Comparison of ENCODE assay signal across 18 cellular contexts in the genomic region with DNA sequence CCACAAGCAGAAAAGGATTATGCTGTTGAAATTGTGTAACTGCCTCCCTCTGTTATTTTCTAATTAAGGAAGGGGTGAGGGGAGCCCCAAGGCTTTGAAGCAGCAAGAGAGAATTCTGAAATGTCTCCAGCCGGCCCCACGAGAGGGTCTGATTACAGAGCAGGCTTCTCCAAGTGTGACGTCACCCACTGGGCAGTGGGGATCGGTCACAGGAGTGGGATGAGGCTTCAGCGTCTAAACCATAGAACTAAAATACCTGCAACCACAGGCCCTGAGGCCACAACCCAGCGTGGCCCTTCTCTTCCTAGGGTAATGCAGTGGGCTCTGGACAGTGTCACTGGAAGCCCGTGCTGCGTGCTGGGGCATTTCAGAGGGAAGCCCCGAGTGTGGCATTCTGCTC. TPM values are rescaled to one million over a fixed set of nuclear protein-coding genes. Genes with fewer than 3 reads are reported as not detected.
A peak's percentile ranks its signal among the peaks of the same experiment; 100 is the strongest.
DNase-seq lines count a peak whose midpoint lies in the region; ATAC-seq, FAIRE-seq and TF ChIP-seq lines count a peak whose summit lies in the region.
"Had no signal": no experiment of that assay in that cellular context is flagged by ENCODE, and none has a peak within 500 bp of the region (broad histone marks: within the 10 kb centered on the region; RNA-seq: fewer than 3 reads in every experiment).

No MANE protein-coding gene starts in this region.

- no peak overlapping the region for H3K27ac Mint-ChIP-seq in activated T-helper 2 cell treated with anti-CD3 and anti-CD28 coated beads, Interferon-gamma antibody, Interleukin-2, Interleukin-4, amounts not matched to agents 10 μg/mL and 5 μg/mL and 100 μg/mL, durations not matched to agents 14 hours and 24 hours and 36 hours
- H3K27ac Mint-ChIP-seq in stimulated activated naive CD8-positive, alpha-beta T cell treated with anti-CD3 and anti-CD28 coated beads, Interleukin-15, amount 100 ng/mL, for 72 hours: no peak overlapping the region
- H3K27ac Mint-ChIP-seq: T-cell had no signal

- no peaks in the 10 kb centered on the region for H3K36me3 ChIP-seq in RWPE2 (ENCODE audit: low read depth)
- no peaks in the 10 kb centered on the region for H3K36me3 ChIP-seq in small intestine (ENCODE audit: control insufficient read depth in 2 of 2, insufficient read depth in 2 of 2, low read length in 2 of 2)
- H3K36me3 ChIP-seq: upper lobe of right lung had no signal

- TF ChIP-seq CTCF in RWPE2 (IDR thresholded peaks at IDR 0.05; ENCODE audit: poor library complexity, severe bottlenecking): no peak
- no peak for TF ChIP-seq CTCF in fibroblast of villous mesenchyme (IDR thresholded peaks at IDR 0.05; ENCODE audit: insufficient read depth, low read depth, low read length)

- 60 to 77% (median 60%) methylated on average over 9 of the region's 9 CpGs for WGBS in small intestine, 3 donors

- H3K27ac ChIP-seq in RWPE2 (ENCODE audit: poor library complexity, severe bottlenecking) (no peak overlapping the region), small intestine (ENCODE audit: low read depth in 1 of 2, low read length in 1 of 2) (no peak overlapping the region)
- H3K27ac ChIP-seq: parathyroid adenoma, upper lobe of right lung had no signal

- peaks cover 18% of the 10 kb centered on the region for H3K27me3 Mint-ChIP-seq in activated T-helper 2 cell treated with anti-CD3 and anti-CD28 coated beads, Interferon-gamma antibody, Interleukin-2, Interleukin-4, amounts not matched to agents 10 μg/mL and 5 μg/mL and 100 μg/mL, durations not matched to agents 14 hours and 24 hours and 36 hours (ENCODE audit: low read depth)
- peaks cover 36% of the 10 kb centered on the region for H3K27me3 Mint-ChIP-seq in stimulated activated naive CD8-positive, alpha-beta T cell treated with anti-CD3 and anti-CD28 coated beads, Interleukin-15, amount 100 ng/mL, for 72 hours

- FAIRE-seq in small intestine (lab: Jason Lieb, UNC): no peak

- H3K36me3 Mint-ChIP-seq in activated T-helper 2 cell treated with anti-CD3 and anti-CD28 coated beads, Interferon-gamma antibody, Interleukin-2, Interleukin-4, amounts not matched to agents 10 μg/mL and 5 μg/mL and 100 μg/mL, durations not matched to agents 14 hours and 24 hours and 36 hours (ENCODE audit: low read depth): no peaks in the 10 kb centered on the region
- H3K36me3 Mint-ChIP-seq: T-cell had no signal

- no peak for ATAC-seq in RWPE2 (ENCODE audit: low read depth)
- ATAC-seq in sciatic nerve: peak; percentile 92
- ATAC-seq in stimulated activated naive CD8-positive, alpha-beta T cell treated with anti-CD3 and anti-CD28 coated beads, Interleukin-15, amount 100 ng/mL, for 72 hours: no peak
- ATAC-seq: T-cell, upper lobe of right lung had no signal

- intact Hi-C loops in sciatic nerve (cut with DNase I): no loop called here
- intact Hi-C loops in activated T-helper 2 cell treated with anti-CD3 and anti-CD28 coated beads, Interferon-gamma antibody, Interleukin-2, Interleukin-4, amounts not matched to agents 10 μg/mL and 5 μg/mL and 100 μg/mL, durations not matched to agents 14 hours and 24 hours and 36 hours (cut with micrococcal nuclease): no loop called here

- H3K4me1 ChIP-seq in RWPE2 (ENCODE audit: insufficient read depth, poor library complexity, severe bottlenecking): peaks cover 8% of the 10 kb centered on the region
- H3K4me1 ChIP-seq in small intestine (ENCODE audit: control insufficient read depth in 2 of 2, insufficient read depth in 1 of 2, low read depth in 1 of 2, low read length in 1 of 2): no peaks in the 10 kb centered on the region
- H3K4me1 ChIP-seq: parathyroid adenoma, upper lobe of right lung had no signal

- no peaks in the 10 kb centered on the region for H3K9me3 ChIP-seq in RWPE2 (ENCODE audit: severe bottlenecking)
- H3K9me3 ChIP-seq in small intestine (ENCODE audit: control insufficient read depth, low read depth): no peaks in the 10 kb centered on the region
- H3K9me3 ChIP-seq: upper lobe of right lung had no signal

- H3K4me1 Mint-ChIP-seq in activated T-helper 2 cell treated with anti-CD3 and anti-CD28 coated beads, Interferon-gamma antibody, Interleukin-2, Interleukin-4, amounts not matched to agents 10 μg/mL and 5 μg/mL and 100 μg/mL, durations not matched to agents 14 hours and 24 hours and 36 hours (ENCODE audit: low read depth): no peaks in the 10 kb centered on the region
- no peaks in the 10 kb centered on the region for H3K4me1 Mint-ChIP-seq in stimulated activated naive CD8-positive, alpha-beta T cell treated with anti-CD3 and anti-CD28 coated beads, Interleukin-15, amount 100 ng/mL, for 72 hours
- H3K4me1 Mint-ChIP-seq: T-cell had no signal

- H3K9me3 Mint-ChIP-seq in activated T-helper 2 cell treated with anti-CD3 and anti-CD28 coated beads, Interferon-gamma antibody, Interleukin-2, Interleukin-4, amounts not matched to agents 10 μg/mL and 5 μg/mL and 100 μg/mL, durations not matched to agents 14 hours and 24 hours and 36 hours: no peaks in the 10 kb centered on the region
- H3K9me3 Mint-ChIP-seq in stimulated activated naive CD8-positive, alpha-beta T cell treated with anti-CD3 and anti-CD28 coated beads, Interleukin-15, amount 100 ng/mL, for 72 hours: no peaks in the 10 kb centered on the region
- H3K9me3 Mint-ChIP-seq: T-cell had no signal

- H3K4me3 ChIP-seq in RWPE2 (ENCODE audit: severe bottlenecking): no peak overlapping the region
- H3K4me3 ChIP-seq in fibroblast of villous mesenchyme (ENCODE audit: low read depth, low read length): no peak overlapping the region
- H3K4me3 ChIP-seq in small intestine (ENCODE audit: low read depth in 1 of 2, low read length in 2 of 2): no peak overlapping the region
- H3K4me3 ChIP-seq: upper lobe of right lung had no signal

- H3K4me3 Mint-ChIP-seq in activated T-helper 2 cell treated with anti-CD3 and anti-CD28 coated beads, Interferon-gamma antibody, Interleukin-2, Interleukin-4, amounts not matched to agents 10 μg/mL and 5 μg/mL and 100 μg/mL, durations not matched to agents 14 hours and 24 hours and 36 hours (ENCODE audit: low read depth): no peak overlapping the region
- no peak overlapping the region for H3K4me3 Mint-ChIP-seq in stimulated activated naive CD8-positive, alpha-beta T cell treated with anti-CD3 and anti-CD28 coated beads, Interleukin-15, amount 100 ng/mL, for 72 hours
- H3K4me3 Mint-ChIP-seq: T-cell had no signal

- no peaks in the 10 kb centered on the region for H3K27me3 ChIP-seq in RWPE2 (ENCODE audit: insufficient read depth, poor library complexity, severe bottlenecking)
- H3K27me3 ChIP-seq in small intestine (ENCODE audit: control insufficient read depth in 2 of 2, insufficient read depth in 2 of 2, low read length in 2 of 2): peaks cover 0 to 5% of the 10 kb centered on the region in 2 donors
- H3K27me3 ChIP-seq: upper lobe of right lung had no signal

- peak; percentile 28 for DNase-seq in ELF-1 (ENCODE audit: low read depth, low spot score)
- DNase-seq in RWPE2 (ENCODE audit: low spot score): peak; percentile 58
- DNase-seq in fibroblast of villous mesenchyme (ENCODE audit: low read depth): peak; percentile 55
- peak; percentile 77 for DNase-seq in sciatic nerve (ENCODE audit: low spot score)
- no peak for DNase-seq in activated T-helper 2 cell treated with anti-CD3 and anti-CD28 coated beads, Interferon-gamma antibody, Interleukin-2, Interleukin-4, amounts not matched to agents 10 μg/mL and 5 μg/mL and 100 μg/mL, durations not matched to agents 14 hours and 24 hours and 36 hours (ENCODE audit: low spot score)
- DNase-seq in stimulated activated naive CD8-positive, alpha-beta T cell treated with anti-CD3 and anti-CD28 coated beads, Interleukin-15, amount 100 ng/mL, for 72 hours: no peak
- no peak for DNase-seq in activated naive CD4-positive, alpha-beta T cell treated with Interleukin-2 at 50 U/mL for 16 hours
- no peak for DNase-seq in small intestine
- DNase-seq: activated CD4-positive, alpha-beta T cell treated with anti-CD3 and anti-CD28 coated beads for 1 hour; activated T-cell treated with anti-CD3 and anti-CD28 coated beads for 4 hours; NCI-H1048; NCI-H446; T-cell; upper lobe of right lung had no signal

RNA-seq across cellular contexts. Expression of a gene that starts 38.6 kb away (rescaled TPM):
- 0.86 and 2.9 TPM in 2 replicates for total RNA-seq in fibroblast of villous mesenchyme
- total RNA-seq in sciatic nerve: 0.53 TPM
- not detected in 2 replicates for total RNA-seq in activated T-helper 2 cell treated with anti-CD3 and anti-CD28 coated beads, Interferon-gamma antibody, Interleukin-2, Interleukin-4, amounts not matched to agents 10 μg/mL and 5 μg/mL and 100 μg/mL, durations not matched to agents 14 hours and 24 hours and 36 hours
- under 1 TPM in 1 of 3 donors, not detected in 2; 0.46 TPM for polyA plus RNA-seq in small intestine
- total RNA-seq: dermis microvascular lymphatic vessel endothelial cell, mesenteric fat pad, OCI-LY7, T-cell, upper lobe of right lung had no signal

Comparison
In these comparisons a context has a peak if more than half of its experiments do, and no peak if none do; other contexts are left out.
1. DNase-seq: peak in ELF-1 (single experiment), RWPE2 (single experiment), fibroblast of villous mesenchyme (single experiment) and sciatic nerve (single experiment); none in activated T-helper 2 cell treated with anti-CD3 and anti-CD28 coated beads, Interferon-gamma antibody, Interleukin-2, Interleukin-4, amounts not matched to agents 10 μg/mL and 5 μg/mL and 100 μg/mL, durations not matched to agents 14 hours and 24 hours and 36 hours (single experiment), stimulated activated naive CD8-positive, alpha-beta T cell treated with anti-CD3 and anti-CD28 coated beads, Interleukin-15, amount 100 ng/mL, for 72 hours (0 of 2), activated naive CD4-positive, alpha-beta T cell treated with Interleukin-2 at 50 U/mL for 16 hours (single experiment) and small intestine (single experiment).